In the genomic region with DNA sequence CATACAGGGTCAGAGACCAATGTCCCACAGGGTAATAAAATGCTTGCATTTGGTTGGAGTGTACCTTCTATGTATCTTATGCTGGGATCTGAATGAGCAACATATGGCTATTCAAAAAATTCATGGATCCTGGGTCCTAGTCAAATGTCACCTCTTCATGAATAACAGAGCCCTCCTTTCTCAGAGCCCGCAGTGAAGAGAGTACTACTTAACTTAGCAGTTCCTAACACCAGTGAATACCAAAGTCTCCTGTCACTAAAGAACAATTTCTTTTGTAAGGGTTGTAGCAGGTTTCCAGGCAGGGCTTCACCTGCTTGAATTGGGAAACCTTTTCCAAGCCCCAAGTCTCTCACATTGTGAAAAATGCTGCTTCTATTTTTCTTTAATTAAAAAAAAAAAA, we compare ENCODE assay signal across 1 cellular context.
TF ChIP-seq lines count a peak whose summit lies in the region.

No MANE protein-coding gene starts in this region.

TF ChIP-seq in GM23338, 12 proteins besides CTCF, POLR2A, EP300 and RAD21 (continued from another document):
- no peak for TF ChIP-seq STAT1 (IDR thresholded peaks at IDR 0.05; ENCODE audit: unreplicated experiment)
